Comparison of ENCODE assay signal across 28 cellular contexts in the genomic region with DNA sequence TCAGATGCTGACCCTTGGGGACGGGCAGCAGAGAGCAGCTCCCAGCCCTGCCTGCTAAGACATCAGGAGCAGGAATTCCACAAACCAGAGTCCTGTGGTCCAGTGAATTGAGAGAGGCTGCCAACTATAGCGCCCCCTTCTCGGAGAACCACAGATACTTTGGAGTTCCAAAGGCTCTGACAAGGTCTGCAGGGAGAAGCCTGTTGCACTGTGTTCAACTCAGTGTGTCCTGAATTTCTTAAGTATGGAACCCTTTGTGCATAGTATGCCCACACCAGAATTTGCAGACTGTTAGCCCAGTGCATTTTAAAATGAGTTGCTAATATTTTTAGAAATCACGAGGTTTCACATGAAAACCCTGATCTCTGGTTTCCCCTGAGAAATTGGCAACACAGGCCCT.
"Had no signal": no experiment of that assay in that cellular context is flagged by ENCODE, and none has a peak within 500 bp of the region (broad histone marks: within the 10 kb centered on the region; RNA-seq: fewer than 3 reads in every experiment).

No MANE protein-coding gene starts in this region.

- H3K4me1 Mint-ChIP-seq: naive thymus-derived CD8-positive, alpha-beta T cell; nephron progenitor cell; stimulated activated effector memory CD8-positive, alpha-beta T cell treated with anti-CD3 and anti-CD28 coated beads, Interleukin-12 subunit alpha, Interleukin-12 subunit beta, amount 100 ng/mL, for 72 hours; stimulated activated naive B cell treated with anti-CD40 and anti-IgM and Interleukin-4, amounts not matched to agents 10 μg/mL and 1 μg/mL and 100 μg/mL, for 72 hours had no signal

- H3K4me1 ChIP-seq: parathyroid adenoma, psoas muscle, right lobe of liver, sigmoid colon, stomach, tibial nerve, upper lobe of left lung, vagina had no signal

- H3K27ac Mint-ChIP-seq: naive thymus-derived CD8-positive, alpha-beta T cell; progenitor cell of endocrine pancreas; stimulated activated effector memory CD8-positive, alpha-beta T cell treated with anti-CD3 and anti-CD28 coated beads, Interleukin-12 subunit alpha, Interleukin-12 subunit beta, amount 100 ng/mL, for 72 hours; stimulated activated naive B cell treated with anti-CD40 and anti-IgM and Interleukin-4, amounts not matched to agents 10 μg/mL and 1 μg/mL and 100 μg/mL, for 72 hours; stimulated activated naive CD8-positive, alpha-beta T cell treated with anti-CD3 and anti-CD28 coated beads, Interleukin-15, Interleukin-2, amounts not matched to agents 100 ng/mL and 50 ng/mL, for 24 hours had no signal

- H3K36me3 Mint-ChIP-seq: stimulated activated effector memory CD8-positive, alpha-beta T cell treated with anti-CD3 and anti-CD28 coated beads, Interleukin-12 subunit alpha, Interleukin-12 subunit beta, amount 100 ng/mL, for 72 hours had no signal

- H2AFZ ChIP-seq: parathyroid adenoma had no signal

- H3K4me3 ChIP-seq: ovary, psoas muscle, right lobe of liver, sigmoid colon, stomach, thoracic aorta, thyroid gland, tibial nerve, upper lobe of left lung, vagina had no signal

- H3K9me3 ChIP-seq: neutrophil, ovary, psoas muscle, right lobe of liver, sigmoid colon, stomach, thoracic aorta, thyroid gland, tibial nerve, upper lobe of left lung, vagina had no signal

- H3K27me3 Mint-ChIP-seq: naive thymus-derived CD8-positive, alpha-beta T cell; progenitor cell of endocrine pancreas; stimulated activated naive B cell treated with anti-CD40 and anti-IgM and Interleukin-4, amounts not matched to agents 10 μg/mL and 1 μg/mL and 100 μg/mL, for 72 hours; stimulated activated naive CD8-positive, alpha-beta T cell treated with anti-CD3 and anti-CD28 coated beads, Interleukin-15, Interleukin-2, amounts not matched to agents 100 ng/mL and 50 ng/mL, for 24 hours had no signal

- H3K9ac ChIP-seq: parathyroid adenoma had no signal

- DNase-seq: naive thymus-derived CD8-positive, alpha-beta T cell; nephron progenitor cell; nucleus accumbens; ovary; psoas muscle; right cardiac atrium; right lobe of liver; sigmoid colon; small intestine; stimulated activated CD4-positive, alpha-beta T cell treated with anti-CD3 and anti-CD28 coated beads, Interleukin-15, amount 100 ng/mL, for 24 hours; stimulated activated CD4-positive, alpha-beta T cell treated with anti-CD3 and anti-CD28 coated beads, Interleukin-2, amount 100 ng/mL, for 24 hours; stimulated activated CD4-positive, alpha-beta T cell treated with anti-CD3 and anti-CD28 coated beads, Interleukin-2, amount 100 ng/mL, for 48 hours; stimulated activated CD4-positive, alpha-beta T cell treated with anti-CD3 and anti-CD28 coated beads, Interleukin-4, amount 100 ng/mL, for 24 hours; stimulated activated naive B cell treated with anti-CD40 and anti-IgM and Interleukin-4, amounts not matched to agents 10 μg/mL and 1 μg/mL and 100 μg/mL, for 72 hours; stimulated activated naive CD4-positive, alpha-beta T cell treated with Interleukin-2 at 50 U/mL for 16 hours; stomach; thyroid gland; trophoblast cell; upper lobe of left lung had no signal

- H3K9me3 Mint-ChIP-seq: naive thymus-derived CD8-positive, alpha-beta T cell; nephron progenitor cell; neural crest cell; stimulated activated effector memory CD8-positive, alpha-beta T cell treated with anti-CD3 and anti-CD28 coated beads, Interleukin-12 subunit alpha, Interleukin-12 subunit beta, amount 100 ng/mL, for 72 hours; stimulated activated naive B cell treated with anti-CD40 and anti-IgM and Interleukin-4, amounts not matched to agents 10 μg/mL and 1 μg/mL and 100 μg/mL, for 72 hours; stimulated activated naive CD8-positive, alpha-beta T cell treated with anti-CD3 and anti-CD28 coated beads, Interleukin-15, Interleukin-2, amounts not matched to agents 100 ng/mL and 50 ng/mL, for 24 hours had no signal

- H3K27ac ChIP-seq: neutrophil, ovary, parathyroid adenoma, psoas muscle, right lobe of liver, sigmoid colon, stomach, thoracic aorta, thyroid gland, tibial nerve, upper lobe of left lung, vagina had no signal

- H3K4me3 Mint-ChIP-seq: naive thymus-derived CD8-positive, alpha-beta T cell; nephron progenitor cell; neural crest cell; stimulated activated effector memory CD8-positive, alpha-beta T cell treated with anti-CD3 and anti-CD28 coated beads, Interleukin-12 subunit alpha, Interleukin-12 subunit beta, amount 100 ng/mL, for 72 hours; stimulated activated naive B cell treated with anti-CD40 and anti-IgM and Interleukin-4, amounts not matched to agents 10 μg/mL and 1 μg/mL and 100 μg/mL, for 72 hours; stimulated activated naive CD8-positive, alpha-beta T cell treated with anti-CD3 and anti-CD28 coated beads, Interleukin-15, Interleukin-2, amounts not matched to agents 100 ng/mL and 50 ng/mL, for 24 hours had no signal

- H3K36me3 ChIP-seq: ovary, right lobe of liver, thoracic aorta had no signal

- H3K27me3 ChIP-seq: neutrophil, ovary, right lobe of liver, sigmoid colon, stomach, thyroid gland, tibial nerve, upper lobe of left lung, vagina had no signal

- ATAC-seq: naive thymus-derived CD8-positive, alpha-beta T cell; psoas muscle; right cardiac atrium; right lobe of liver; stimulated activated effector memory CD8-positive, alpha-beta T cell treated with anti-CD3 and anti-CD28 coated beads, Interleukin-12 subunit alpha, Interleukin-12 subunit beta, amount 100 ng/mL, for 72 hours; stimulated activated naive B cell treated with anti-CD40 and anti-IgM and Interleukin-4, amounts not matched to agents 10 μg/mL and 1 μg/mL and 100 μg/mL, for 72 hours had no signal
